In the genomic region with DNA sequence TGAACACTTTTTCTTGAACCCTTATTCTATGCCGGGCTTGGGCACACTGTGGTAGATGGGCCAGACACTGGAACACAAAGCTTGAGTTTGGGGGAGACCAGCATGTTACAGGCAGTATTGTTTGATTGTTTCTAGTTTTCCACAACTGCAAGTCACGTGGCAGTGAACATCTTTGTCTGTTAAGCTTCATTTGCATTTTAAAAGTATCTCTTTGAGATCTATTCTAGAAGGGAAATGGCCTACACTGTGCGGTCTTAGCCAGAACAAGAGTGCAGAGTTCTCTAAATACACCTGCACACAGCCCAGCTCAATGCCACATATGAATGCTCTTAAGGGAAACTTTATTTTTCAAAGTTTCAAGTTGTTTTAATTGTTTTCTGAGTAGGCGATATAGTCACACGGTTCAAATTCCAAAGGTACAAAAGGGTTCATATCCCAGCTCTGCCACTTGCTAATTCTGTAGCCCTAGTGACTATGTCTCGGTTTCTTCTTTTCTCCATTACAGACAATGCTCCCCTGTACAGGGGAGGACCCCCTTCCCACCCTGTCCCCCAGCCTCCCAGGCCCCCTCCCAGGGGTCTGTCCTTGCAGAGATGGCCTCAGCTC, we compare ENCODE assay signal across 10 cellular contexts. TPM values are rescaled to one million over a fixed set of nuclear protein-coding genes. Genes with fewer than 3 reads are reported as not detected.
DNase-seq lines count a peak whose midpoint lies in the region; ATAC-seq and TF ChIP-seq lines count a peak whose summit lies in the region.
"Had no signal": no experiment of that assay in that cellular context is flagged by ENCODE, and none has a peak within 500 bp of the region (broad histone marks: within the 10 kb centered on the region; RNA-seq: fewer than 3 reads in every experiment).

No MANE protein-coding gene starts in this region.

- POLR2A ChIA-PET in activated naive CD8-positive, alpha-beta T cell treated with anti-CD3 and anti-CD28 coated beads, Interleukin-2, amount 10 ng/mL, durations not matched to agents 7 days and 5 days (lab: Charles Lee): interaction anchor here (0.6 to 3.4 kb wide), 9 partner anchors 14 to 822 kb away, joined by 3 to 37 read pairs (median 5); no protein-coding TSS in a partner anchor

- H3K27ac Mint-ChIP-seq in activated naive CD8-positive, alpha-beta T cell treated with anti-CD3 and anti-CD28 coated beads, Interleukin-2, amount 10 ng/mL, durations not matched to agents 7 days and 5 days: peak overlapping the region; percentile 86
- H3K27ac Mint-ChIP-seq in stimulated activated effector memory CD8-positive, alpha-beta T cell treated with anti-CD3 and anti-CD28 coated beads, Interleukin-12 subunit alpha, Interleukin-12 subunit beta, amount 100 ng/mL, for 72 hours: no peak overlapping the region
- H3K27ac Mint-ChIP-seq: T-helper 1 cell treated with Interleukin-12 subunit alpha and Interleukin-12 subunit beta and Interleukin-4 antibody, amounts not matched to agents 30 μg/mL and 1 μg/mL, for 36 hours had no signal

- H3K4me3 Mint-ChIP-seq in activated naive CD8-positive, alpha-beta T cell treated with anti-CD3 and anti-CD28 coated beads, Interleukin-2, amount 10 ng/mL, durations not matched to agents 7 days and 5 days: peak overlapping the region; percentile 20
- H3K4me3 Mint-ChIP-seq in stimulated activated effector memory CD8-positive, alpha-beta T cell treated with anti-CD3 and anti-CD28 coated beads, Interleukin-12 subunit alpha, Interleukin-12 subunit beta, amount 100 ng/mL, for 72 hours: no peak overlapping the region
- H3K4me3 Mint-ChIP-seq: T-helper 1 cell treated with Interleukin-12 subunit alpha and Interleukin-12 subunit beta and Interleukin-4 antibody, amounts not matched to agents 30 μg/mL and 1 μg/mL, for 36 hours had no signal

- H3K4me1 ChIP-seq in heart right ventricle (peaks cover 12 to 55% (median 48%) of the 10 kb centered on the region in 9 donors), uterus (peaks cover 7 to 10% of the 10 kb centered on the region in 2 donors)

- no peak for TF ChIP-seq CTCF in heart right ventricle (IDR thresholded peaks at IDR 0.05)
- no peak for TF ChIP-seq CTCF in uterus (IDR thresholded peaks at IDR 0.05)

- H3K27me3 Mint-ChIP-seq in activated naive CD8-positive, alpha-beta T cell treated with anti-CD3 and anti-CD28 coated beads, Interleukin-2, amount 10 ng/mL, durations not matched to agents 7 days and 5 days: no peaks in the 10 kb centered on the region

- 82 to 90% methylated on average over 6 of the region's 6 CpGs for WGBS in heart right ventricle, 2 donors

- H3K27me3 ChIP-seq in heart right ventricle (no peaks in the 10 kb centered on the region), uterus (no peaks in the 10 kb centered on the region), MG63 (no peaks in the 10 kb centered on the region)

- DNase-seq in heart right ventricle: no peak
- no peak for DNase-seq in Right ventricle myocardium inferior (ENCODE audit: missing footprints)
- no peak for DNase-seq in activated naive CD8-positive, alpha-beta T cell treated with anti-CD3 and anti-CD28 coated beads, Interleukin-2, amount 10 ng/mL, durations not matched to agents 7 days and 5 days
- DNase-seq in uterus: no peak
- no peak for DNase-seq in stimulated activated effector memory CD8-positive, alpha-beta T cell treated with anti-CD3 and anti-CD28 coated beads, Interleukin-12 subunit alpha, Interleukin-12 subunit beta, amount 100 ng/mL, for 72 hours (ENCODE audit: low spot score in 2 of 2)
- DNase-seq in MG63: no peak
- DNase-seq in NOMO-1 treated with DMSO at 0.1 percent for 48 hours (lab: John Stamatoyannopoulos, UW; ENCODE audit: unreplicated experiment): no peak
- DNase-seq: NCI-H1105 treated with DMSO at 0.1 percent for 48 hours had no signal

- no peak for ATAC-seq in heart right ventricle
- ATAC-seq in Right ventricle myocardium inferior: no peak
- ATAC-seq in HG02884 (IDR thresholded peaks at IDR 0.05; ENCODE audit: unreplicated experiment): peak; percentile 85
- ATAC-seq in activated naive CD8-positive, alpha-beta T cell treated with anti-CD3 and anti-CD28 coated beads, Interleukin-2, amount 10 ng/mL, durations not matched to agents 7 days and 5 days (ENCODE audit: low read depth): peak; percentile 46
- no peak for ATAC-seq in stimulated activated effector memory CD8-positive, alpha-beta T cell treated with anti-CD3 and anti-CD28 coated beads, Interleukin-12 subunit alpha, Interleukin-12 subunit beta, amount 100 ng/mL, for 72 hours

- H3K9me3 Mint-ChIP-seq in activated naive CD8-positive, alpha-beta T cell treated with anti-CD3 and anti-CD28 coated beads, Interleukin-2, amount 10 ng/mL, durations not matched to agents 7 days and 5 days: no peaks in the 10 kb centered on the region
- H3K9me3 Mint-ChIP-seq in stimulated activated effector memory CD8-positive, alpha-beta T cell treated with anti-CD3 and anti-CD28 coated beads, Interleukin-12 subunit alpha, Interleukin-12 subunit beta, amount 100 ng/mL, for 72 hours: no peaks in the 10 kb centered on the region
- H3K9me3 Mint-ChIP-seq: T-helper 1 cell treated with Interleukin-12 subunit alpha and Interleukin-12 subunit beta and Interleukin-4 antibody, amounts not matched to agents 30 μg/mL and 1 μg/mL, for 36 hours had no signal

- H3K36me3 ChIP-seq in heart right ventricle: no peaks in the 10 kb centered on the region
- H3K36me3 ChIP-seq in uterus: no peaks in the 10 kb centered on the region
- no peaks in the 10 kb centered on the region for H3K36me3 ChIP-seq in MG63

- no peak for TF ChIP-seq POLR2A in uterus (IDR thresholded peaks at IDR 0.05)

- H3K36me3 Mint-ChIP-seq in activated naive CD8-positive, alpha-beta T cell treated with anti-CD3 and anti-CD28 coated beads, Interleukin-2, amount 10 ng/mL, durations not matched to agents 7 days and 5 days: peaks cover 16% of the 10 kb centered on the region
- H3K36me3 Mint-ChIP-seq in stimulated activated effector memory CD8-positive, alpha-beta T cell treated with anti-CD3 and anti-CD28 coated beads, Interleukin-12 subunit alpha, Interleukin-12 subunit beta, amount 100 ng/mL, for 72 hours: peaks cover 16% of the 10 kb centered on the region

- intact Hi-C loops in heart right ventricle (cut with DNase I) (no loop called here), Right ventricle myocardium inferior (cut with DNase I) (no loop called here), uterus (cut with DNase I; ENCODE audit: low total_unique reads) (no loop called here)

- no peaks in the 10 kb centered on the region for H3K9me3 ChIP-seq in heart right ventricle
- no peaks in the 10 kb centered on the region for H3K9me3 ChIP-seq in uterus
- no peaks in the 10 kb centered on the region for H3K9me3 ChIP-seq in MG63

- peaks cover 76% of the 10 kb centered on the region for H3K4me1 Mint-ChIP-seq in activated naive CD8-positive, alpha-beta T cell treated with anti-CD3 and anti-CD28 coated beads, Interleukin-2, amount 10 ng/mL, durations not matched to agents 7 days and 5 days
- peaks cover 71% of the 10 kb centered on the region for H3K4me1 Mint-ChIP-seq in stimulated activated effector memory CD8-positive, alpha-beta T cell treated with anti-CD3 and anti-CD28 coated beads, Interleukin-12 subunit alpha, Interleukin-12 subunit beta, amount 100 ng/mL, for 72 hours

- H3K27ac ChIP-seq in heart right ventricle: peak overlapping the region in 7 of 10 donors; percentile 82 to 94 (median 86)
- H3K27ac ChIP-seq in uterus: peak overlapping the region; percentile 73 to 82

- H3K4me3 ChIP-seq in heart right ventricle (no peak overlapping the region), uterus (no peak overlapping the region), MG63 (no peak overlapping the region)

RNA-seq across cellular contexts. Expression of a gene that starts 24.9 kb away (rescaled TPM):
- total RNA-seq in heart right ventricle: 10 to 100 TPM in 8 of 10 donors, 1 to 10 TPM in 2; 9.4 to 24.0 (median 12.7) TPM
- 1 to 10 TPM; 7.2 to 9.0 TPM for polyA plus RNA-seq in heart right ventricle
- 13.0 TPM for total RNA-seq in Right ventricle myocardium inferior
- 10 to 100 TPM; 80.5 to 80.9 TPM for total RNA-seq in activated naive CD8-positive, alpha-beta T cell treated with anti-CD3 and anti-CD28 coated beads, Interleukin-2, amount 10 ng/mL, durations not matched to agents 7 days and 5 days
- 10 to 100 TPM in 2 of 4 donors, 1 to 10 TPM in 2; 6.2 to 29.8 (median 12.2) TPM for total RNA-seq in uterus
- total RNA-seq in MG63 (2014; rRNA removed; shearing (Covaris generic); ENCODE audit: low replicate concordance): 1.4 and 2.2 TPM in 2 replicates

Comparison
In these comparisons a context has a peak if more than half of its experiments do, and no peak if none do; other contexts are left out.
1. ATAC-seq: peak in HG02884 (single experiment) and activated naive CD8-positive, alpha-beta T cell treated with anti-CD3 and anti-CD28 coated beads, Interleukin-2, amount 10 ng/mL, durations not matched to agents 7 days and 5 days (single experiment); none in heart right ventricle (0 of 8), Right ventricle myocardium inferior (single experiment) and stimulated activated effector memory CD8-positive, alpha-beta T cell treated with anti-CD3 and anti-CD28 coated beads, Interleukin-12 subunit alpha, Interleukin-12 subunit beta, amount 100 ng/mL, for 72 hours (single experiment).